Comparison of ENCODE assay signal across 19 cellular contexts in genomic region chr10:77397103-77397502, GRCh38.
DNase-seq lines count a peak whose midpoint lies in the region; ATAC-seq, FAIRE-seq and TF ChIP-seq lines count a peak whose summit lies in the region.
"Had no signal": no experiment of that assay in that cellular context is flagged by ENCODE, and none has a peak within 500 bp of the region (broad histone marks: within the 10 kb centered on the region; RNA-seq: fewer than 3 reads in every experiment).

No MANE protein-coding gene starts in this region.

- no peak for TF ChIP-seq EP300 in HepG2 (IDR thresholded peaks at IDR 0.05; ENCODE audit: low read depth in 2 of 2, low read length in 2 of 2)
- TF ChIP-seq EP300 in HepG2 (CRISPR knock-in tag; IDR thresholded peaks at IDR 0.05; ENCODE audit: borderline replicate concordance): no peak
- no peak for TF ChIP-seq EP300 in K562 (IDR thresholded peaks at IDR 0.05; ENCODE audit: low read length)
- no peak for TF ChIP-seq EP300 in neural cell (conservative IDR thresholded peaks at IDR 0.05; ENCODE audit: poor library complexity, severe bottlenecking)

- H3K27me3 ChIP-seq in HepG2 (ENCODE audit: control insufficient read depth in 1 of 2, insufficient read depth in 2 of 2, low read length in 2 of 2) (no peaks in the 10 kb centered on the region; a peak in 2 of 5 replicates), right lobe of liver (no peaks in the 10 kb centered on the region), K562 (ENCODE audit: control insufficient read depth in 2 of 2, insufficient read depth in 2 of 2, low read length in 2 of 2) (peaks cover 0 to 4% of the 10 kb centered on the region in 2 experiments; a peak in 1 of 5 replicates), neural cell (ENCODE audit: insufficient read depth, low read depth, low read length) (no peaks in the 10 kb centered on the region)

- TF ChIP-seq RAD21 in HepG2 (CRISPR knock-in tag; IDR thresholded peaks at IDR 0.05) (no peak), K562 (CRISPR knock-in tag; conservative IDR thresholded peaks at IDR 0.05 in 1 of 2, IDR thresholded peaks at IDR 0.05 in 1 of 2) (no peak), neural cell (conservative IDR thresholded peaks at IDR 0.05) (no peak)

- H3K9me3 ChIP-seq in HepG2 (ENCODE audit: low read length) (no peaks in the 10 kb centered on the region), right lobe of liver (no peaks in the 10 kb centered on the region), K562 (replicated peaks; ENCODE audit: control insufficient read depth, insufficient read depth, low read depth, low read length) (no peaks in the 10 kb centered on the region), neural cell (ENCODE audit: low read length) (no peaks in the 10 kb centered on the region)

- no peaks in the 10 kb centered on the region for H3K4me1 ChIP-seq in HepG2 (ENCODE audit: insufficient read depth, low read length)
- no peaks in the 10 kb centered on the region for H3K4me1 ChIP-seq in right lobe of liver
- no peaks in the 10 kb centered on the region for H3K4me1 ChIP-seq in K562 (replicated peaks in 1 of 2; ENCODE audit: control insufficient read depth in 2 of 2, insufficient read depth in 2 of 2, low read length in 2 of 2)

- H3K36me3 ChIP-seq in HepG2 (replicated peaks in 1 of 2; ENCODE audit: control insufficient read depth in 1 of 2, insufficient read depth in 2 of 2, low read length in 2 of 2) (no peaks in the 10 kb centered on the region), right lobe of liver (no peaks in the 10 kb centered on the region), K562 (ENCODE audit: control insufficient read depth, insufficient read depth, low read length) (no peaks in the 10 kb centered on the region), neural cell (ENCODE audit: insufficient read depth, low read length) (no peaks in the 10 kb centered on the region)

- H2AFZ ChIP-seq in HepG2 (ENCODE audit: low read length): no peak overlapping the region
- no peak overlapping the region for H2AFZ ChIP-seq in K562 (ENCODE audit: low read depth, low read length)
- no peak overlapping the region for H2AFZ ChIP-seq in neural cell (ENCODE audit: low read depth, low read length)
- H2AFZ ChIP-seq: GM23338 had no signal

- FAIRE-seq in HepG2 (lab: Jason Lieb, UNC) (no peak), K562 (lab: Jason Lieb, UNC) (no peak)
- FAIRE-seq: GM12891, GM18507 had no signal

- H3K27ac ChIP-seq in HepG2 (ENCODE audit: extremely low read length, insufficient read depth, low read length) (no peak overlapping the region), right lobe of liver (no peak overlapping the region), K562 (ENCODE audit: extremely low read depth, low read depth, low read length) (no peak overlapping the region), neural cell (ENCODE audit: low read length) (peak overlapping the region; percentile 18)

- 17% methylated on average over 4 of the region's 4 CpGs for WGBS in HepG2 (ENCODE audit: low lambda C conversion rate)
- WGBS in right lobe of liver (ENCODE audit: insufficient coverage, low coverage, low lambda C conversion rate, missing lambda C conversion rate): 71% methylated on average over 4 of the region's 4 CpGs
- 0% methylated on average over 4 of the region's 4 CpGs for WGBS in K562 (ENCODE audit: insufficient coverage, low coverage, missing lambda C conversion rate)

- H3K4me3 ChIP-seq in HepG2 (replicated peaks in 1 of 3; ENCODE audit: insufficient read depth in 1 of 3, low read depth in 2 of 3, low read length in 3 of 3) (no peak overlapping the region), right lobe of liver (no peak overlapping the region), K562 (no peak overlapping the region), neural cell (ENCODE audit: low read length) (no peak overlapping the region)
- H3K4me3 ChIP-seq: GM23338 had no signal

- BruUV-seq in HepG2 (replicated peaks; lab: Mats Ljungman, UMichigan) (no TSS peak), K562 (replicated peaks; lab: Mats Ljungman, UMichigan) (no TSS peak)

- H3K79me2 ChIP-seq in HepG2 (ENCODE audit: insufficient read depth, low read length): no peaks in the 10 kb centered on the region
- no peaks in the 10 kb centered on the region for H3K79me2 ChIP-seq in K562 (ENCODE audit: control insufficient read depth, insufficient read depth, low read length)
- no peaks in the 10 kb centered on the region for H3K79me2 ChIP-seq in neural cell (replicated peaks; ENCODE audit: insufficient read depth, low read length)

- no peak for ATAC-seq in HepG2
- no peak for ATAC-seq in right lobe of liver
- ATAC-seq in K562: no peak
- no peak for ATAC-seq in HG02623 (IDR thresholded peaks at IDR 0.05; ENCODE audit: unreplicated experiment)
- ATAC-seq: GM23338, HCT116 had no signal

- CTCF ChIA-PET in HepG2 (lab: Yijun Ruan, JAX; ENCODE audit: low intra/inter-chr PET ratio, low total read pairs) (no interaction called here), K562 (lab: Yijun Ruan, JAX; ENCODE audit: low intra/inter-chr PET ratio) (interaction anchor here (0.6 kb wide), 1 partner anchor 127 kb away, joined by 4 read pairs; no protein-coding TSS in a partner anchor)

- POLR2A ChIA-PET in HepG2 (lab: Yijun Ruan, JAX) (no interaction called here), K562 (lab: Yijun Ruan, JAX) (interaction anchor here (0.6 kb wide), 1 partner anchor 247 kb away, joined by 3 read pairs; no protein-coding TSS in a partner anchor)

- TF ChIP-seq POLR2A in HepG2 (IDR thresholded peaks at IDR 0.05; ENCODE audit: insufficient read depth in 1 of 2, low read depth in 2 of 2, low read length in 2 of 2): no peak
- no peak for TF ChIP-seq POLR2A in right lobe of liver (IDR thresholded peaks at IDR 0.05)
- no peak for TF ChIP-seq POLR2A in K562 (conservative IDR thresholded peaks at IDR 0.05)

- no peak overlapping the region for H3K9ac ChIP-seq in HepG2 (ENCODE audit: insufficient read depth, low read depth, low read length)
- no peak overlapping the region for H3K9ac ChIP-seq in K562 (ENCODE audit: insufficient read depth in 1 of 2, low read depth in 2 of 2, low read length in 2 of 2)
- no peak overlapping the region for H3K9ac ChIP-seq in neural cell (ENCODE audit: low read length)

- no peaks in the 10 kb centered on the region for H4K20me1 ChIP-seq in HepG2 (ENCODE audit: insufficient read depth, low read length)
- no peaks in the 10 kb centered on the region for H4K20me1 ChIP-seq in K562 (replicated peaks; ENCODE audit: control insufficient read depth, insufficient read depth, low read length)
- H4K20me1 ChIP-seq in neural cell (ENCODE audit: insufficient read depth): no peaks in the 10 kb centered on the region

- no peaks in the 10 kb centered on the region for H3F3A ChIP-seq in neural cell (ENCODE audit: insufficient read depth, low read length, poor library complexity, severe bottlenecking)

- DNase-seq in HepG2 (ENCODE audit: low spot score) (no peak), right lobe of liver (no peak), K562 (ENCODE audit: extremely low read depth in 1 of 4, low spot score in 3 of 4) (no peak), DMS 273 treated with DMSO at 0.1 percent for 48 hours (lab: John Stamatoyannopoulos, UW) (no peak), DMS79 (lab: John Stamatoyannopoulos, UW) (no peak)
- DNase-seq: 8988T; C1 segment of cervical spinal cord; Calu3; CD4-positive, alpha-beta memory T cell; COR-L47; DMS79 treated with DMSO at 0.1 percent for 48 hours; GF-D8; H9 had no signal

- H3K9me2 ChIP-seq in neural cell (ENCODE audit: insufficient read depth, low read length): no peaks in the 10 kb centered on the region

- H3K9me1 ChIP-seq in K562 (ENCODE audit: control insufficient read depth, insufficient read depth, low read length): no peaks in the 10 kb centered on the region

- no peak overlapping the region for H3K4me2 ChIP-seq in HepG2 (ENCODE audit: low read depth, low read length)
- no peak overlapping the region for H3K4me2 ChIP-seq in K562 (ENCODE audit: insufficient read depth, low read length)
- H3K4me2 ChIP-seq in neural cell (ENCODE audit: low read length): no peak overlapping the region
- H3K4me2 ChIP-seq: GM23338 had no signal

- intact Hi-C loops in HepG2 (cut with micrococcal nuclease; ENCODE audit: unreplicated experiment) (no loop called here), right lobe of liver (cut with DNase I) (no loop called here), K562 (cut with micrococcal nuclease) (no loop called here)

- in situ Hi-C loops in HepG2 (cut with HindIII; ENCODE audit: extremely low pct_ligation_motif_present, low pct_unique_long_range_greater_than_20kb): no loop called here
- in situ Hi-C loops in K562 (cut with MboI): loop anchor here (25.0 kb wide), 1 partner anchor 240 kb away; the partner anchor contains the start of gene KCNMA1

- no peak for TF ChIP-seq CTCF in HepG2 (CRISPR knock-in tag; IDR thresholded peaks at IDR 0.05)
- no peak for TF ChIP-seq CTCF in right lobe of liver (IDR thresholded peaks at IDR 0.05)
- no peak for TF ChIP-seq CTCF in K562 (IDR thresholded peaks at IDR 0.05 in 2 of 3, conservative IDR thresholded peaks at IDR 0.05 in 1 of 3; ENCODE audit: insufficient read depth in 2 of 3, low read depth in 1 of 3, low read length in 3 of 3)
- TF ChIP-seq CTCF in neural cell (IDR thresholded peaks at IDR 0.05; ENCODE audit: poor library complexity, severe bottlenecking): no peak

TF ChIP-seq in HepG2, 621 proteins besides CTCF, POLR2A, EP300 and RAD21:
- TF ChIP-seq MAFF (IDR thresholded peaks at IDR 0.05; ENCODE audit: low read depth, low read length) (peak; percentile 59), TEAD2 (CRISPR knock-in tag; IDR thresholded peaks at IDR 0.05) (no peak), MAFK (conservative IDR thresholded peaks at IDR 0.05 in 1 of 2, IDR thresholded peaks at IDR 0.05 in 1 of 2; ENCODE audit: low read length in 2 of 2) (peak; percentile 55 to 77)

TF ChIP-seq in K562, 482 proteins besides CTCF, POLR2A, EP300 and RAD21 (continues in another document):
- no peak for TF ChIP-seq ZNF780A (CRISPR knock-in tag; IDR thresholded peaks at IDR 0.05)
- no peak for TF ChIP-seq SAFB2 (IDR thresholded peaks at IDR 0.05; ENCODE audit: borderline replicate concordance, low read depth, low read length, severe bottlenecking)
- no peak for TF ChIP-seq ZNF785 (CRISPR knock-in tag; IDR thresholded peaks at IDR 0.05)
- TF ChIP-seq PHF20 (IDR thresholded peaks at IDR 0.05; ENCODE audit: partially characterized antibody): no peak
- TF ChIP-seq TFAM (CRISPR knock-in tag; conservative IDR thresholded peaks at IDR 0.05): no peak
- TF ChIP-seq ZNF134 (CRISPR knock-in tag; conservative IDR thresholded peaks at IDR 0.05): no peak
- no peak for TF ChIP-seq ZNF274 (IDR thresholded peaks at IDR 0.05; ENCODE audit: borderline replicate concordance, low read depth, low read length)

TF ChIP-seq in neural cell, 6 proteins besides CTCF, POLR2A, EP300 and RAD21 (continues in another document):
- TF ChIP-seq POLR2AphosphoS5 (IDR thresholded peaks at IDR 0.05) (no peak), SMC3 (conservative IDR thresholded peaks at IDR 0.05; ENCODE audit: poor library complexity) (no peak)

Comparison
In these comparisons a context has a peak if more than half of its experiments do, and no peak if none do; other contexts are left out.
1. Of the 241 proteins assayed by ChIP-seq in both HepG2 and K562: peak only in HepG2: none; only in K562: MAFG; in both: MAFF and MAFK; in neither: 238.